In the genomic region with DNA sequence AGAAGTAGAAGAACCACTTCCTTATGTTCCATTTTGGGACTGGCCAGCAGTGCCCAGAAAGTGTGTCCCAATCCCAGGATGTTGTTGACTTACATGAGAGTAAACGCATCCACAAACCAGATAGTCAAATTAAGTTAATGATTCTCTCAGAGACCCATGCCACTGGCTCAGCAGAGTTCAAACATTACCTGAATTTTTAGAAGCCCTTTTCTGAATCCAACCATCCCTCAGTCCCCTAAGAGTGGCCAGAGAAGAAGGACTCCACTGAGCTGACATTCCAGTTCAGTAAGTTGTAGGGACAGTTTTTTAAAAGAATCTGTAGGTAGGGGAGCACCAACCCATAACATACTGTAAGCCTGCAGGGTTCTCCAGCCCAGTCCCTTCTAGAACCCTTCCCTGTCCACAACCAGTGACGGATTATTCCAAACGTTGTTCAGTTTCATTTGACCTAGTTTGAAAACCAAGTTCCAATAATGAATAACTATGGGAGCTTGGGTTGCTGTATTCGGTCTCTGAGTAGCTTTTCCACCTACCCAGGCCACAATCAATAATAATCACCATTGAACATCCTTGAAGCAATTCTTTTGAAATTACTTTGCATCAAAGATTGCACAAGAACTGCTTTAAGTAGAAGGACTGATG, we compare ENCODE assay signal across 19 cellular contexts.
"Had no signal": no experiment of that assay in that cellular context is flagged by ENCODE, and none has a peak within 500 bp of the region (broad histone marks: within the 10 kb centered on the region; RNA-seq: fewer than 3 reads in every experiment).

No MANE protein-coding gene starts in this region.

- H3K27me3 ChIP-seq: gastrocnemius medialis, hepatocyte had no signal

- FAIRE-seq: endothelial cell of umbilical vein, islet of Langerhans had no signal

- H3K4me2 ChIP-seq: hepatocyte had no signal

- H3K4me3 ChIP-seq: coronary artery, dorsolateral prefrontal cortex, esophagus muscularis mucosa, gastrocnemius medialis, heart left ventricle, hepatocyte, left ventricle myocardium inferior, lower lobe of right lung, mucosa of descending colon had no signal

- H3K4me3 Mint-ChIP-seq: mesothelial cell of epicardium, naive B cell had no signal

- H3K4me1 ChIP-seq: esophagus muscularis mucosa, gastrocnemius medialis, heart left ventricle, left ventricle myocardium inferior, lower lobe of right lung had no signal

- ATAC-seq: gastrocnemius medialis, heart left ventricle, left cardiac atrium, lower lobe of right lung, mucosa of descending colon had no signal

- H3K36me3 ChIP-seq: esophagus muscularis mucosa, gastrocnemius medialis, heart left ventricle, left ventricle myocardium inferior, lower lobe of right lung had no signal

- H3K79me2 ChIP-seq: hepatocyte had no signal

- H3K27ac ChIP-seq: coronary artery, dorsolateral prefrontal cortex, esophagus muscularis mucosa, gastrocnemius medialis, heart left ventricle, hepatocyte, left ventricle myocardium inferior, lower lobe of right lung had no signal

- H3K36me3 Mint-ChIP-seq: mesothelial cell of epicardium, naive B cell had no signal

- H3K27ac Mint-ChIP-seq: mesothelial cell of epicardium, naive B cell had no signal

- H2AFZ ChIP-seq: hepatocyte had no signal

- H3K9me3 ChIP-seq: esophagus muscularis mucosa, gastrocnemius medialis, heart left ventricle, left ventricle myocardium inferior, lower lobe of right lung, mucosa of descending colon had no signal

- DNase-seq: dermis blood vessel endothelial cell; dorsolateral prefrontal cortex; effector CD4-positive, alpha-beta T cell; effector memory CD4-positive, alpha-beta T cell; foreskin melanocyte; gastrocnemius medialis; heart left ventricle; hypothalamus; left cardiac atrium; left ventricle myocardium inferior; lower lobe of right lung; mucosa of descending colon; naive B cell had no signal

- H3K4me1 Mint-ChIP-seq: mesothelial cell of epicardium, naive B cell had no signal
